Comparison of ENCODE assay signal across 15 cellular contexts in the genomic region with DNA sequence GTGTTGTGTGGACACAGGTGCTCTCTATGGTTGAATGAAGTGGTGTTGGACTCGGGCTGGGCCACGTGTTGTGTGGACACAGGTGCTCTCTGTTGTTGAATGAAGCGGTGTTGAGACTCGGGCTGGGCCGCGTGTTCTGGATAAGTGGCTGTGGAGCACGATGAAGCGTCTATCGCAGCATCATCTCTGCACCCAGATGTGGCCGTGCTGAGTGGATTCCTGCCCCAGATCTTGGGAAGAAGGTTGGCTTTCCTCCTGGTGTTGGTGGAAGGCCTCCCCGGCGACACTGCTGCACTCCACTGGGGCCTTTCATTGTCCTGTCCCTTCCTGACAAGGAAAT.
DNase-seq lines count a peak whose midpoint lies in the region; ATAC-seq, FAIRE-seq and TF ChIP-seq lines count a peak whose summit lies in the region.
"Had no signal": no experiment of that assay in that cellular context is flagged by ENCODE, and none has a peak within 500 bp of the region (broad histone marks: within the 10 kb centered on the region; RNA-seq: fewer than 3 reads in every experiment).

No MANE protein-coding gene starts in this region.

- POLR2A ChIA-PET in activated CD4-positive, alpha-beta T cell treated with anti-CD3 and anti-CD28 coated beads for 36 hours (lab: Charles Lee): no interaction called here
- POLR2A ChIA-PET in RWPE1 (lab: Yijun Ruan, JAX; ENCODE audit: low non-redundant PET): no interaction called here
- POLR2A ChIA-PET in naive thymus-derived CD8-positive, alpha-beta T cell (lab: Charles Lee): no interaction called here
- POLR2A ChIA-PET in CD8-positive, alpha-beta memory T cell (lab: Charles Lee): no interaction called here

- no peaks in the 10 kb centered on the region for H3K27me3 ChIP-seq in CD8-positive, alpha-beta memory T cell (ENCODE audit: insufficient read depth, low read length, poor library complexity, severe bottlenecking)
- no peaks in the 10 kb centered on the region for H3K27me3 ChIP-seq in psoas muscle (ENCODE audit: insufficient read depth in 3 of 3, low read length in 2 of 3)
- H3K27me3 ChIP-seq: body of pancreas, colonic mucosa had no signal

- H3K4me3 Mint-ChIP-seq in activated CD4-positive, alpha-beta T cell treated with anti-CD3 and anti-CD28 coated beads for 36 hours: no peak overlapping the region
- peak overlapping the region in 6 of 10 donors; percentile 49 to 74 (median 59) for H3K4me3 Mint-ChIP-seq in naive thymus-derived CD8-positive, alpha-beta T cell
- H3K4me3 Mint-ChIP-seq in CD8-positive, alpha-beta memory T cell: no peak overlapping the region
- H3K4me3 Mint-ChIP-seq: activated naive CD4-positive, alpha-beta T cell treated with anti-CD3 and anti-CD28 coated beads, Interleukin-2, amount 10 ng/mL, durations not matched to agents 7 days and 5 days had no signal

- CTCF ChIA-PET in activated CD4-positive, alpha-beta T cell treated with anti-CD3 and anti-CD28 coated beads for 36 hours (lab: Charles Lee): interaction anchor here (1.9 kb wide), 1 partner anchor 29 kb away, joined by 4 read pairs; no protein-coding TSS in a partner anchor
- CTCF ChIA-PET in RWPE1 (lab: Yijun Ruan, JAX): no interaction called here
- CTCF ChIA-PET in CD8-positive, alpha-beta memory T cell (lab: Charles Lee): no interaction called here

- peak; percentile 65 for FAIRE-seq in GM12892 (lab: Jason Lieb, UNC)
- FAIRE-seq: K562 had no signal

- H3K27ac ChIP-seq in RWPE1: peak overlapping the region; percentile 11; the same call in 1 of the 2 replicates
- no peak overlapping the region for H3K27ac ChIP-seq in CD8-positive, alpha-beta memory T cell (ENCODE audit: low read depth, low read length)
- no peak overlapping the region for H3K27ac ChIP-seq in psoas muscle
- H3K27ac ChIP-seq: body of pancreas, colonic mucosa had no signal

- H3K4me3 ChIP-seq in CD8-positive, alpha-beta memory T cell (ENCODE audit: low read length): no peak overlapping the region
- H3K4me3 ChIP-seq in psoas muscle: no peak overlapping the region
- H3K4me3 ChIP-seq: body of pancreas, colonic mucosa, K562 had no signal

- peaks cover 5% of the 10 kb centered on the region for H3K36me3 Mint-ChIP-seq in activated CD4-positive, alpha-beta T cell treated with anti-CD3 and anti-CD28 coated beads for 36 hours (ENCODE audit: low read depth)
- H3K36me3 Mint-ChIP-seq in naive thymus-derived CD8-positive, alpha-beta T cell: peaks cover 0 to 2% (median 0%) of the 10 kb centered on the region in 3 donors
- H3K36me3 Mint-ChIP-seq in CD8-positive, alpha-beta memory T cell: peaks cover 0 to 1% (median 0%) of the 10 kb centered on the region in 3 donors

- no peak for TF ChIP-seq POLR2A in GM12892 (IDR thresholded peaks at IDR 0.05; ENCODE audit: low read depth, low read length)

- no peaks in the 10 kb centered on the region for H3K36me3 ChIP-seq in CD8-positive, alpha-beta memory T cell (ENCODE audit: insufficient read depth, low read length)
- H3K36me3 ChIP-seq in psoas muscle (ENCODE audit: insufficient read depth in 1 of 2, low read depth in 1 of 2): no peaks in the 10 kb centered on the region
- H3K36me3 ChIP-seq: colonic mucosa had no signal

- TF ChIP-seq CTCF in RWPE1 (conservative IDR thresholded peaks at IDR 0.05; ENCODE audit: low read depth) (no peak), psoas muscle (IDR thresholded peaks at IDR 0.05) (no peak)

- no peaks in the 10 kb centered on the region for H3K9me3 Mint-ChIP-seq in activated CD4-positive, alpha-beta T cell treated with anti-CD3 and anti-CD28 coated beads for 36 hours (ENCODE audit: low read depth)
- H3K9me3 Mint-ChIP-seq in naive thymus-derived CD8-positive, alpha-beta T cell: no peaks in the 10 kb centered on the region
- H3K9me3 Mint-ChIP-seq in CD8-positive, alpha-beta memory T cell: no peaks in the 10 kb centered on the region
- H3K9me3 Mint-ChIP-seq: activated naive CD4-positive, alpha-beta T cell treated with anti-CD3 and anti-CD28 coated beads, Interleukin-2, amount 10 ng/mL, durations not matched to agents 7 days and 5 days had no signal

- H3K4me1 Mint-ChIP-seq in activated CD4-positive, alpha-beta T cell treated with anti-CD3 and anti-CD28 coated beads for 36 hours: peaks cover 62% of the 10 kb centered on the region
- peaks cover 37 to 80% (median 77%) of the 10 kb centered on the region in 4 donors for H3K4me1 Mint-ChIP-seq in naive thymus-derived CD8-positive, alpha-beta T cell
- H3K4me1 Mint-ChIP-seq in CD8-positive, alpha-beta memory T cell: peaks cover 38 to 59% (median 56%) of the 10 kb centered on the region in 3 donors

- H3K4me1 ChIP-seq in CD8-positive, alpha-beta memory T cell (ENCODE audit: insufficient read depth, low read length): peaks cover 24% of the 10 kb centered on the region
- peaks cover 37% of the 10 kb centered on the region for H3K4me1 ChIP-seq in psoas muscle
- H3K4me1 ChIP-seq: body of pancreas, colonic mucosa had no signal

- intact Hi-C loops in activated CD4-positive, alpha-beta T cell treated with anti-CD3 and anti-CD28 coated beads for 36 hours (cut with DNase I, micrococcal nuclease): no loop called here
- intact Hi-C loops in psoas muscle (cut with DNase I): no loop called here

- ATAC-seq in activated CD4-positive, alpha-beta T cell treated with anti-CD3 and anti-CD28 coated beads for 36 hours: no peak
- ATAC-seq in naive thymus-derived CD8-positive, alpha-beta T cell: no peak
- ATAC-seq in HG02623 (IDR thresholded peaks at IDR 0.05; ENCODE audit: unreplicated experiment) (no peak), psoas muscle (no peak)
- ATAC-seq: body of pancreas, HCT116, K562, left lobe of liver had no signal

- H3K27me3 Mint-ChIP-seq in activated CD4-positive, alpha-beta T cell treated with anti-CD3 and anti-CD28 coated beads for 36 hours: no peaks in the 10 kb centered on the region
- no peaks in the 10 kb centered on the region for H3K27me3 Mint-ChIP-seq in naive thymus-derived CD8-positive, alpha-beta T cell
- peaks cover 0 to 2% of the 10 kb centered on the region in 2 donors for H3K27me3 Mint-ChIP-seq in CD8-positive, alpha-beta memory T cell
- H3K27me3 Mint-ChIP-seq: activated naive CD4-positive, alpha-beta T cell treated with anti-CD3 and anti-CD28 coated beads, Interleukin-2, amount 10 ng/mL, durations not matched to agents 7 days and 5 days had no signal

- no peak for DNase-seq in activated CD4-positive, alpha-beta T cell treated with anti-CD3 and anti-CD28 coated beads for 36 hours
- no peak for DNase-seq in activated CD4-positive, alpha-beta T cell treated with anti-CD3 and anti-CD28 coated beads for 4 hours
- no peak for DNase-seq in GM12892 (ENCODE audit: insufficient read length)
- no peak for DNase-seq in RWPE1 (ENCODE audit: low spot score)
- DNase-seq in naive thymus-derived CD8-positive, alpha-beta T cell: no peak
- no peak for DNase-seq in CD8-positive, alpha-beta memory T cell
- DNase-seq in psoas muscle: no peak
- DNase-seq: activated naive CD4-positive, alpha-beta T cell treated with anti-CD3 and anti-CD28 coated beads, Interleukin-2, amount 10 ng/mL, durations not matched to agents 7 days and 5 days; body of pancreas; colonic mucosa; RPMI8226 had no signal

- H3K9me3 ChIP-seq in CD8-positive, alpha-beta memory T cell (ENCODE audit: low read length): no peaks in the 10 kb centered on the region
- no peaks in the 10 kb centered on the region for H3K9me3 ChIP-seq in psoas muscle
- H3K9me3 ChIP-seq: body of pancreas, colonic mucosa had no signal

- peak overlapping the region; percentile 20 for H3K27ac Mint-ChIP-seq in activated CD4-positive, alpha-beta T cell treated with anti-CD3 and anti-CD28 coated beads for 36 hours
- peak overlapping the region; percentile 57 to 93 (median 90) for H3K27ac Mint-ChIP-seq in naive thymus-derived CD8-positive, alpha-beta T cell
- H3K27ac Mint-ChIP-seq in CD8-positive, alpha-beta memory T cell: peak overlapping the region in 4 of 8 donors; percentile 1 to 87 (median 46)

- 92 to 97% (median 94%) methylated on average over 12 of the region's 12 CpGs for WGBS in psoas muscle, 3 donors

Comparison
In these comparisons a context has a peak if more than half of its experiments do, and no peak if none do; other contexts are left out.
1. H3K4me3 Mint-ChIP-seq: peak in naive thymus-derived CD8-positive, alpha-beta T cell (6 of 10); none in activated CD4-positive, alpha-beta T cell treated with anti-CD3 and anti-CD28 coated beads for 36 hours (single experiment) and CD8-positive, alpha-beta memory T cell (0 of 7).